ENCODE assay signal across 13 cellular contexts in genomic region chr1:53274026-53274425, GRCh38.
"Had no signal": no experiment of that assay in that cellular context is flagged by ENCODE, and none has a peak within 500 bp of the region (broad histone marks: within the 10 kb centered on the region; RNA-seq: fewer than 3 reads in every experiment).

No MANE protein-coding gene starts in this region.

- H3K9me3 Mint-ChIP-seq: neural crest cell had no signal

- H3K27ac ChIP-seq: epithelial cell of prostate, left ventricle myocardium inferior, ovary, tibial artery had no signal

- H3K27ac Mint-ChIP-seq: activated naive CD8-positive, alpha-beta T cell had no signal

- H3K4me3 Mint-ChIP-seq: activated naive CD8-positive, alpha-beta T cell; neural crest cell had no signal

- H3K27me3 ChIP-seq: ovary, tibial artery had no signal

- H3K9me3 ChIP-seq: left ventricle myocardium inferior, ovary, tibial artery had no signal

- DNase-seq: activated CD4-positive, alpha-beta T cell treated with anti-CD3 and anti-CD28 coated beads, Interleukin-2, amount 50 U/mL, for 1 hour; activated T-cell treated with anti-CD3 and anti-CD28 coated beads for 4 hours; dermis blood vessel endothelial cell; left ventricle myocardium inferior; midbrain; ovary; stimulated activated naive CD4-positive, alpha-beta T cell treated with Interleukin-2 at 50 U/mL for 16 hours; substantia nigra had no signal

- H3K4me1 Mint-ChIP-seq: neural crest cell had no signal

- H3K36me3 ChIP-seq: left ventricle myocardium inferior, ovary had no signal

- H3K4me3 ChIP-seq: left ventricle myocardium inferior, ovary, tibial artery had no signal

- H3K27me3 Mint-ChIP-seq: activated naive CD8-positive, alpha-beta T cell had no signal

- H3K4me1 ChIP-seq: left ventricle myocardium inferior, tibial artery had no signal

- ATAC-seq: sciatic nerve had no signal
